ENCODE assay signal across 8 cellular contexts in the genomic region with DNA sequence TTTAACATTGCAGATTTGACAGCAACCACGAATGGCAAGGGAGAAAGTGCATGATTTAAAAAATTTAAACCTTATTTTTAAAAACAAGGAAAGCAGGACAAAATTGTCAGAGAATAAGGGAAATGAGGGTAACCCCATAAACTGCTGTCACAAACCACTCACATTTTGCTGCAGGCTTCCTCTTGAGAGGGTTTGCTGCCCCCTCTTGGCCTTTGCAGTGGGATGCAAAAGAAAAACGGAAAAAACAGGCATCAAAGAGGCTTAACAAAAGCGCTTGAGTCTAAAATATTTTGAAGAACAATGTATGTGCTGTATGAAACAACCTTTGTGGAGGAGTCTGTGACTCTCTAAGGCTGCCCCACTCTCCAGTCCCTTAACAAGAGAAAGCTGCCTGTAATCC.
A peak's percentile ranks its signal among the peaks of the same experiment; 100 is the strongest.
DNase-seq lines count a peak whose midpoint lies in the region; ATAC-seq and TF ChIP-seq lines count a peak whose summit lies in the region.

No MANE protein-coding gene starts in this region.

- H3K27ac Mint-ChIP-seq in T-helper 2 cell treated with Interferon-gamma antibody and Interleukin-4, amounts not matched to agents 5 μg/mL and 100 μg/mL, for 36 hours: no peak overlapping the region

- WGBS in mesenchymal stem cell: 0% methylated on average over 1 of the region's 3 CpGs

- H2BK15ac ChIP-seq in mesenchymal stem cell (ENCODE audit: low read depth, poor library complexity, severe bottlenecking): no peak overlapping the region

- no peaks in the 10 kb centered on the region for H3K4me1 Mint-ChIP-seq in T-helper 2 cell treated with Interferon-gamma antibody and Interleukin-4, amounts not matched to agents 5 μg/mL and 100 μg/mL, for 36 hours (ENCODE audit: low read depth)

- DNase-seq in DMS 273 (lab: John Stamatoyannopoulos, UW; ENCODE audit: unreplicated experiment) (peak; percentile 83), GM20000 (ENCODE audit: low spot score) (peak; percentile 42), MG63 (peak; percentile 26), SHP77 (lab: John Stamatoyannopoulos, UW) (peak; percentile 40 to 63), colonic mucosa (no peak), mesenchymal stem cell (peak; percentile 76), omental fat pad (ENCODE audit: low spot score) (no peak)
- DNase-seq in T-helper 2 cell treated with Interferon-gamma antibody and Interleukin-4, amounts not matched to agents 5 μg/mL and 100 μg/mL, for 36 hours (ENCODE audit: low spot score): no peak

- H3K36me3 ChIP-seq in MG63 (no peaks in the 10 kb centered on the region), colonic mucosa (no peaks in the 10 kb centered on the region), mesenchymal stem cell (ENCODE audit: control insufficient read depth in 1 of 2, insufficient read depth in 2 of 2, low read depth in 1 of 2, low read length in 2 of 2) (no peaks in the 10 kb centered on the region)

- no peak overlapping the region for H2AK5ac ChIP-seq in mesenchymal stem cell (ENCODE audit: low read length, severe bottlenecking)

- H3K4me3 ChIP-seq in MG63: no peak overlapping the region
- H3K4me3 ChIP-seq in colonic mucosa: no peak overlapping the region
- no peak overlapping the region for H3K4me3 ChIP-seq in mesenchymal stem cell (ENCODE audit: insufficient read depth in 1 of 2, low read depth in 1 of 2, low read length in 2 of 2)

- no peak overlapping the region for H2BK120ac ChIP-seq in mesenchymal stem cell (ENCODE audit: low read depth, low read length)

- no peak overlapping the region for H4K8ac ChIP-seq in mesenchymal stem cell (ENCODE audit: low read length)

- no peak overlapping the region for H4K91ac ChIP-seq in mesenchymal stem cell (ENCODE audit: low read length)

- H3K23ac ChIP-seq in mesenchymal stem cell (ENCODE audit: low read length in 2 of 2): no peak overlapping the region

- no peak overlapping the region for H3K18ac ChIP-seq in mesenchymal stem cell (ENCODE audit: low read depth in 1 of 2, low read length in 2 of 2)

- intact Hi-C loops in colonic mucosa (cut with DNase I): no loop called here

- no peak overlapping the region for H2BK5ac ChIP-seq in mesenchymal stem cell (ENCODE audit: low read depth, low read length, poor library complexity, severe bottlenecking)

- H3K9ac ChIP-seq in colonic mucosa (ENCODE audit: low read depth in 2 of 2, low read length in 2 of 2): no peak overlapping the region
- H3K9ac ChIP-seq in mesenchymal stem cell (ENCODE audit: low read length): peak overlapping the region; percentile 45

- no peak overlapping the region for H3K14ac ChIP-seq in mesenchymal stem cell (ENCODE audit: low read length in 2 of 2)

- H3K27ac ChIP-seq in colonic mucosa (no peak overlapping the region), mesenchymal stem cell (ENCODE audit: low read length, poor library complexity, severe bottlenecking) (no peak overlapping the region)

- H3K4me1 ChIP-seq in colonic mucosa: no peaks in the 10 kb centered on the region
- no peaks in the 10 kb centered on the region for H3K4me1 ChIP-seq in mesenchymal stem cell (ENCODE audit: control insufficient read depth, insufficient read depth, low read depth, low read length)

- H3K79me1 ChIP-seq in mesenchymal stem cell (replicated peaks; ENCODE audit: low read length, poor library complexity, severe bottlenecking): no peaks in the 10 kb centered on the region

- no peak overlapping the region for H2AFZ ChIP-seq in mesenchymal stem cell (ENCODE audit: low read depth, low read length)

- no peak overlapping the region for H3K4ac ChIP-seq in mesenchymal stem cell (ENCODE audit: low read depth in 1 of 2, low read length in 2 of 2)

- H3K9me3 ChIP-seq in MG63 (no peaks in the 10 kb centered on the region), colonic mucosa (no peaks in the 10 kb centered on the region), mesenchymal stem cell (ENCODE audit: control insufficient read depth, low read length) (no peaks in the 10 kb centered on the region)

- no peak overlapping the region for H3K4me2 ChIP-seq in mesenchymal stem cell (ENCODE audit: low read length, poor library complexity, severe bottlenecking)

- no peak overlapping the region for H2BK12ac ChIP-seq in mesenchymal stem cell (ENCODE audit: low read length in 2 of 2)

- no peak overlapping the region for H3K4me3 Mint-ChIP-seq in T-helper 2 cell treated with Interferon-gamma antibody and Interleukin-4, amounts not matched to agents 5 μg/mL and 100 μg/mL, for 36 hours

- TF ChIP-seq CTCF in GM20000 (IDR thresholded peaks at IDR 0.05; ENCODE audit: extremely low read depth, missing control alignments) (peak; percentile 27), colonic mucosa (IDR thresholded peaks at IDR 0.05) (peak; percentile 34), omental fat pad (IDR thresholded peaks at IDR 0.05) (no peak)

- ATAC-seq in omental fat pad (ENCODE audit: low FRiP score): no peak

- H3K9me3 Mint-ChIP-seq in T-helper 2 cell treated with Interferon-gamma antibody and Interleukin-4, amounts not matched to agents 5 μg/mL and 100 μg/mL, for 36 hours: no peaks in the 10 kb centered on the region

- H3K27me3 Mint-ChIP-seq in T-helper 2 cell treated with Interferon-gamma antibody and Interleukin-4, amounts not matched to agents 5 μg/mL and 100 μg/mL, for 36 hours (ENCODE audit: low read depth): no peaks in the 10 kb centered on the region

- H3K27me3 ChIP-seq in MG63 (no peaks in the 10 kb centered on the region), colonic mucosa (no peaks in the 10 kb centered on the region), mesenchymal stem cell (ENCODE audit: control insufficient read depth in 1 of 2, insufficient read depth in 1 of 2, low read length in 2 of 2) (no peaks in the 10 kb centered on the region)

- H3K36me3 Mint-ChIP-seq in T-helper 2 cell treated with Interferon-gamma antibody and Interleukin-4, amounts not matched to agents 5 μg/mL and 100 μg/mL, for 36 hours (ENCODE audit: low read depth): no peaks in the 10 kb centered on the region

Comparison
In these comparisons a context has a peak if more than half of its experiments do, and no peak if none do; other contexts are left out.
1. DNase-seq: peak in DMS 273 (single experiment), GM20000 (single experiment), MG63 (single experiment), SHP77 (2 of 2) and mesenchymal stem cell (single experiment); none in colonic mucosa (single experiment), omental fat pad (single experiment) and T-helper 2 cell treated with Interferon-gamma antibody and Interleukin-4, amounts not matched to agents 5 μg/mL and 100 μg/mL, for 36 hours (single experiment).
2. CTCF ChIP-seq: peak in GM20000 (single experiment) and colonic mucosa (single experiment); none in omental fat pad (0 of 3).